In the genomic region with DNA sequence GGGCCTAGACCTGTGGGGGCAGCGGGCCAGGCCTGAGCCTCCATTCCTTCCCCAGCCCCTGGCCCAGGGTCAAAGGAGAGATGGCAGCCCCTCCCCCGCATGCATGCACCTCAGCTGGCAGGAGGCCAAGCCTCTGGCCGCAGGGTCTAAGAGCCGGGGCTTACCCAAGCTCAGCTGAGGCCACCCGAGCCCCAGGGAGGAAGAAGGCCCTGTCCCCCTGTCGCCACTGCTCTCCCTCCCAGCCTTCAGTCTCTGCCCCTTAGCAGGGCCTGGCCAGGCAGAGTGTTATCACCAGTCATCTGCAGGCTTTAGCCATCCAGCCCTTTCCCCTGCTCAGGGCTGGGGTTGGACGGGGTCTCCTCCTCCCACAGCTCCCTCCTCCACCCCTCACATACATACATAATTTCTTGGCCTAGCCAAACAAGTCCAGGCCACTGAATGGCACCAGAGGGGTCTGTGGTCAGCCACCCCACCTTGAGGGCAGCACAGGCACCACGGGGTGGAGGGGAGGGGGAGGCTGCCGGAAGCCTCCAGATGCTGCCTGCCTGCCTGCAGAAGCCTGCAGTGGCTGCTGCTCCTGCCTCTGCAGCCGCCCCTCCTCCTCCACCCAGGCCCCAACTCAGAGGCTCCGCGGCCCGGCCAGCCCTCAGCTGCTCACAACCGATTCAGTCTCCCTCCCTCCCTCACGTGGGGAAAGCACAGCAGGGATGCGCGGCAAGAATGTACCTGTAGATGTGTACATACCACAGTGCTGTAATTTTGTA, we compare ENCODE assay signal across 14 cellular contexts. TPM values are rescaled to one million over a fixed set of nuclear protein-coding genes. Genes with fewer than 3 reads are reported as not detected.
DNase-seq lines count a peak whose midpoint lies in the region; ATAC-seq lines count a peak whose summit lies in the region.
"Had no signal": no experiment of that assay in that cellular context is flagged by ENCODE, and none has a peak within 500 bp of the region (broad histone marks: within the 10 kb centered on the region; RNA-seq: fewer than 3 reads in every experiment).

No MANE protein-coding gene starts in this region.

- no peak for DNase-seq in activated naive CD4-positive, alpha-beta T cell treated with anti-CD3 and anti-CD28 coated beads, Interleukin-2, amount 50 U/mL, for 72 hours (ENCODE audit: low spot score in 2 of 2)
- no peak for DNase-seq in activated naive CD4-positive, alpha-beta T cell treated with Interleukin-2 at 50 U/mL for 16 hours
- DNase-seq in SK-N-DZ (ENCODE audit: low spot score) (peak; percentile 91), glomerular visceral epithelial cell (ENCODE audit: extremely low spot score) (no peak), AG20443 (ENCODE audit: low spot score) (no peak), posterior vena cava (ENCODE audit: low spot score) (no peak)
- DNase-seq: NCI-H1436 treated with DMSO at 0.1 percent for 48 hours; stimulated activated CD4-positive, alpha-beta T cell treated with anti-CD3 and anti-CD28 coated beads, Interleukin-4, amount 100 ng/mL, for 24 hours; transverse colon had no signal

- H3K9me3 Mint-ChIP-seq in activated naive CD4-positive, alpha-beta T cell treated with anti-CD3 and anti-CD28 coated beads, Interleukin-2, amount 50 U/mL, for 72 hours: no peaks in the 10 kb centered on the region
- no peaks in the 10 kb centered on the region for H3K9me3 Mint-ChIP-seq in stimulated activated memory B cell treated with anti-CD40 and anti-IgM and Interleukin-4, amounts not matched to agents 10 μg/mL and 1 μg/mL and 100 μg/mL, for 72 hours
- H3K9me3 Mint-ChIP-seq: CD14-positive monocyte had no signal

- no peaks in the 10 kb centered on the region for H3K27me3 Mint-ChIP-seq in stimulated activated memory B cell treated with anti-CD40 and anti-IgM and Interleukin-4, amounts not matched to agents 10 μg/mL and 1 μg/mL and 100 μg/mL, for 72 hours

- peak; percentile 8 to 10 for ATAC-seq in activated naive CD4-positive, alpha-beta T cell treated with anti-CD3 and anti-CD28 coated beads, Interleukin-2, amount 50 U/mL, for 72 hours
- peak; percentile 14 for ATAC-seq in stimulated activated memory B cell treated with anti-CD40 and anti-IgM and Interleukin-4, amounts not matched to agents 10 μg/mL and 1 μg/mL and 100 μg/mL, for 72 hours

- peak overlapping the region; percentile 60 for H3K9ac ChIP-seq in iPS-15b (ENCODE audit: low read depth, low read length)

- peaks cover 0 to 14% of the 10 kb centered on the region in 2 donors for H3K36me3 Mint-ChIP-seq in activated naive CD4-positive, alpha-beta T cell treated with anti-CD3 and anti-CD28 coated beads, Interleukin-2, amount 50 U/mL, for 72 hours
- H3K36me3 Mint-ChIP-seq in stimulated activated memory B cell treated with anti-CD40 and anti-IgM and Interleukin-4, amounts not matched to agents 10 μg/mL and 1 μg/mL and 100 μg/mL, for 72 hours: peaks cover 70% of the 10 kb centered on the region

- H3K4me1 ChIP-seq in iPS-15b (ENCODE audit: control insufficient read depth, insufficient read depth, low read length): peaks cover 3% of the 10 kb centered on the region
- H3K4me1 ChIP-seq: SJSA1, transverse colon had no signal

- no peaks in the 10 kb centered on the region for H3K4me1 Mint-ChIP-seq in stimulated activated memory B cell treated with anti-CD40 and anti-IgM and Interleukin-4, amounts not matched to agents 10 μg/mL and 1 μg/mL and 100 μg/mL, for 72 hours
- H3K4me1 Mint-ChIP-seq: CD14-positive monocyte had no signal

- H3K36me3 ChIP-seq in iPS-15b (ENCODE audit: control insufficient read depth, insufficient read depth, low read length): peaks cover 14% of the 10 kb centered on the region

- intact Hi-C loops in posterior vena cava (cut with DNase I): loop anchor here in 1 of 2 donors (1.0 kb wide), 1 partner anchor 24 kb away; no protein-coding TSS in a partner anchor

- peak overlapping the region; percentile 64 to 90 for H3K27ac Mint-ChIP-seq in activated naive CD4-positive, alpha-beta T cell treated with anti-CD3 and anti-CD28 coated beads, Interleukin-2, amount 50 U/mL, for 72 hours
- H3K27ac Mint-ChIP-seq in stimulated activated memory B cell treated with anti-CD40 and anti-IgM and Interleukin-4, amounts not matched to agents 10 μg/mL and 1 μg/mL and 100 μg/mL, for 72 hours: no peak overlapping the region

- no peak overlapping the region for H3K4me3 ChIP-seq in iPS-15b (ENCODE audit: low read depth, low read length)
- H3K4me3 ChIP-seq: heart left ventricle, SJSA1, transverse colon had no signal

- H3K9me3 ChIP-seq in iPS-15b (ENCODE audit: control insufficient read depth, insufficient read depth, low read length): no peaks in the 10 kb centered on the region
- H3K9me3 ChIP-seq: heart left ventricle, SJSA1, transverse colon had no signal

- H3K4me3 Mint-ChIP-seq in stimulated activated memory B cell treated with anti-CD40 and anti-IgM and Interleukin-4, amounts not matched to agents 10 μg/mL and 1 μg/mL and 100 μg/mL, for 72 hours: no peak overlapping the region
- H3K4me3 Mint-ChIP-seq: CD14-positive monocyte had no signal

- H3K27me3 ChIP-seq in iPS-15b (ENCODE audit: control insufficient read depth, insufficient read depth, low read length): no peaks in the 10 kb centered on the region
- H3K27me3 ChIP-seq: heart left ventricle, SJSA1, transverse colon had no signal

RNA-seq across cellular contexts. Expression of a gene that starts 22.8 kb away (rescaled TPM):
- 10 to 100 TPM; 38.7 to 59.6 TPM for total RNA-seq in activated naive CD4-positive, alpha-beta T cell treated with anti-CD3 and anti-CD28 coated beads, Interleukin-2, amount 50 U/mL, for 72 hours
- 48.6 and 55.3 TPM in 2 replicates for polyA plus RNA-seq in SK-N-DZ (2014; cell fraction: cytosol; rRNA removed)
- 23.5 and 36.0 TPM in 2 replicates for polyA plus RNA-seq in SK-N-DZ (2014; cell fraction: nucleus; rRNA removed)
- total RNA-seq in posterior vena cava: 10 to 100 TPM; 47.4 to 55.9 TPM
